Comparison of ENCODE assay signal across 24 cellular contexts in the genomic region with DNA sequence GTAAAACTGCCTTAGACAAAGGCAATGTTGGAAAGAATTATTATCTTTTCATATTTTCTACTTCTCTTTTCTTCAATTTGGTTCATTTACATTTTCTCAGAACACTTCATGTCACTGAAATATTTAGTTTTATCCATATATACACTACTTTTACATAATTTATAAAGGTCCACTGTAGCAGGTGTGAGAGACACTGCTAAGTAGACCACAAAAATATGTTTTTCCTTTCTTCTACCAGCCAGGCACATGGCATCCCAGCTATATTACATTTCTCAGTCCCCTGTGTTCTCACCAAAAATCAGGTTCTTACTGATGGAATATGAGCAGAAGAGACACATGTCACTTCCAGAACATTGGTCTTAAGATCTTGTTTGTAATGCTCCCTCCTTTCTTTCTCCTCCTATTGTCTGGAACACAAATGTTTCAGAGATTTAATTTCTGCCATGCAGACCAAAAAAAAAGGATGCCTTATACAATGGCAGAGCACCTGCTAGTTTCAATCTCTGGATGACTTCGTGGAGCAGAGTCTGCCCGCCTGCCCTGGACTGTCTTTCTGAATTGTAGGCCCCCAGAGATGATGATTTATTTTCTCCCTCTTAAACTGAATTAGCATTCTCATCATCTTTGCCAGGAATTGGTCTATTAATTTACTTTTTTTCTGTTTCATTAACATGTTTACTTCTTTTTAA.
A peak's percentile ranks its signal among the peaks of the same experiment; 100 is the strongest.
DNase-seq lines count a peak whose midpoint lies in the region; ATAC-seq and TF ChIP-seq lines count a peak whose summit lies in the region.
"Had no signal": no experiment of that assay in that cellular context is flagged by ENCODE, and none has a peak within 500 bp of the region (broad histone marks: within the 10 kb centered on the region; RNA-seq: fewer than 3 reads in every experiment).

No MANE protein-coding gene starts in this region.

- H3K4me1 ChIP-seq in OCI-LY7 (ENCODE audit: insufficient read depth, low read length, poor library complexity, severe bottlenecking) (peaks cover 57% of the 10 kb centered on the region), neural progenitor cell (peaks cover 11% of the 10 kb centered on the region), PC-9 (replicated peaks; ENCODE audit: insufficient read depth) (no peaks in the 10 kb centered on the region)

- H3K9me3 ChIP-seq in OCI-LY7 (ENCODE audit: low read length) (0 out of 2 replicates have a peak, but pooled peaks cover 9% of the 10 kb centered on the region), neural progenitor cell (ENCODE audit: low read depth) (no peaks in the 10 kb centered on the region), PC-9 (ENCODE audit: insufficient read depth, low read depth) (no peaks in the 10 kb centered on the region)

- H3K36me3 Mint-ChIP-seq in neural progenitor cell: no peaks in the 10 kb centered on the region
- no peaks in the 10 kb centered on the region for H3K36me3 Mint-ChIP-seq in activated T-helper 2 cell treated with anti-CD3 and anti-CD28 coated beads, Interferon-gamma antibody, Interleukin-2, Interleukin-4, amounts not matched to agents 10 μg/mL and 5 μg/mL and 100 μg/mL, durations not matched to agents 14 hours and 24 hours and 36 hours (ENCODE audit: low read depth)
- H3K36me3 Mint-ChIP-seq: CD8-positive, alpha-beta T cell had no signal

- no peaks in the 10 kb centered on the region for H3K9me2 ChIP-seq in OCI-LY7 (ENCODE audit: insufficient read depth, low read length)
- no peaks in the 10 kb centered on the region for H3K9me2 ChIP-seq in PC-9 (ENCODE audit: insufficient read depth)

- H3K4me3 ChIP-seq in GM06990 (replicated peaks; ENCODE audit: low read depth, low read length) (no peak overlapping the region), OCI-LY7 (ENCODE audit: low read depth, low read length, poor library complexity, severe bottlenecking) (peak overlapping the region; percentile 10), neural progenitor cell (no peak overlapping the region), PC-9 (no peak overlapping the region)
- H3K4me3 ChIP-seq: GM23248 had no signal

- no peak overlapping the region for H3K4me3 Mint-ChIP-seq in neural progenitor cell
- no peak overlapping the region for H3K4me3 Mint-ChIP-seq in activated T-helper 2 cell treated with anti-CD3 and anti-CD28 coated beads, Interferon-gamma antibody, Interleukin-2, Interleukin-4, amounts not matched to agents 10 μg/mL and 5 μg/mL and 100 μg/mL, durations not matched to agents 14 hours and 24 hours and 36 hours (ENCODE audit: low read depth)
- H3K4me3 Mint-ChIP-seq: CD8-positive, alpha-beta T cell; H9; HFFc6; T-helper 17 cell had no signal

- H3K27ac Mint-ChIP-seq in neural progenitor cell: peak overlapping the region; percentile 44
- no peak overlapping the region for H3K27ac Mint-ChIP-seq in activated T-helper 2 cell treated with anti-CD3 and anti-CD28 coated beads, Interferon-gamma antibody, Interleukin-2, Interleukin-4, amounts not matched to agents 10 μg/mL and 5 μg/mL and 100 μg/mL, durations not matched to agents 14 hours and 24 hours and 36 hours
- H3K27ac Mint-ChIP-seq: CD8-positive, alpha-beta T cell; H9; HFFc6; T-helper 17 cell had no signal

- no peak overlapping the region for H2AFZ ChIP-seq in OCI-LY7 (ENCODE audit: low read length)
- H2AFZ ChIP-seq in neural progenitor cell (replicated peaks): no peak overlapping the region
- no peak overlapping the region for H2AFZ ChIP-seq in PC-9
- H2AFZ ChIP-seq: GM23248 had no signal

- H3K79me2 ChIP-seq in OCI-LY7 (ENCODE audit: insufficient read depth, low read depth, low read length) (peaks cover 65% of the 10 kb centered on the region; the same call in 1 of the 2 replicates), neural progenitor cell (ENCODE audit: low read depth) (peaks cover 5% of the 10 kb centered on the region), PC-9 (ENCODE audit: low read depth) (no peaks in the 10 kb centered on the region)

- no TSS peak for BruUV-seq in OCI-LY7 (replicated peaks; lab: Mats Ljungman, UMichigan)
- BruUV-seq in PC-9 (replicated peaks; lab: Mats Ljungman, UMichigan): no TSS peak

- H3K9ac ChIP-seq in neural progenitor cell: no peak overlapping the region
- H3K9ac ChIP-seq: GM23248 had no signal

- H3K27ac ChIP-seq in OCI-LY7 (ENCODE audit: low read depth, low read length, poor library complexity, severe bottlenecking) (peak overlapping the region; percentile 83), neural progenitor cell (no peak overlapping the region), PC-9 (no peak overlapping the region)
- H3K27ac ChIP-seq: GM23248 had no signal

- H3K27me3 Mint-ChIP-seq in neural progenitor cell (ENCODE audit: insufficient read depth, low read depth): no peaks in the 10 kb centered on the region
- no peaks in the 10 kb centered on the region for H3K27me3 Mint-ChIP-seq in activated T-helper 2 cell treated with anti-CD3 and anti-CD28 coated beads, Interferon-gamma antibody, Interleukin-2, Interleukin-4, amounts not matched to agents 10 μg/mL and 5 μg/mL and 100 μg/mL, durations not matched to agents 14 hours and 24 hours and 36 hours (ENCODE audit: low read depth)
- H3K27me3 Mint-ChIP-seq: T-helper 17 cell had no signal

- H3F3A ChIP-seq in neural progenitor cell (ENCODE audit: low read depth) (peaks cover 18% of the 10 kb centered on the region), PC-9 (ENCODE audit: insufficient read depth, low read depth) (no peaks in the 10 kb centered on the region)

- ATAC-seq in GM18517 (IDR thresholded peaks at IDR 0.05; ENCODE audit: unreplicated experiment): no peak
- ATAC-seq: CD8-positive, alpha-beta T cell; Right ventricle myocardium inferior; T-helper 17 cell had no signal

- intact Hi-C loops in OCI-LY7 (cut with micrococcal nuclease; ENCODE audit: unreplicated experiment): loop anchor here (2.0 kb wide), 1 partner anchor 113 kb away; no protein-coding TSS in a partner anchor
- intact Hi-C loops in PC-9 (cut with micrococcal nuclease; ENCODE audit: unreplicated experiment): no loop called here
- intact Hi-C loops in activated T-helper 2 cell treated with anti-CD3 and anti-CD28 coated beads, Interferon-gamma antibody, Interleukin-2, Interleukin-4, amounts not matched to agents 10 μg/mL and 5 μg/mL and 100 μg/mL, durations not matched to agents 14 hours and 24 hours and 36 hours (cut with micrococcal nuclease): loop anchor here (5.0 kb wide), 1 partner anchor 58 kb away; no protein-coding TSS in a partner anchor

- no peaks in the 10 kb centered on the region for H3K27me3 ChIP-seq in GM06990 (replicated peaks; ENCODE audit: control insufficient read depth, insufficient read depth, low read length)
- no peaks in the 10 kb centered on the region for H3K27me3 ChIP-seq in neural progenitor cell
- H3K27me3 ChIP-seq in PC-9 (ENCODE audit: insufficient read depth, low read depth): no peaks in the 10 kb centered on the region

- POLR2A ChIA-PET in OCI-LY7 (lab: Charles Lee) (interaction anchor here (0.6 to 2.0 kb wide), 7 partner anchors 19 to 638 kb away, joined by 3 to 7 read pairs (median 3); no protein-coding TSS in a partner anchor), PC-9 (lab: Charles Lee; ENCODE audit: unreplicated experiment) (no interaction called here)

- H3K36me3 ChIP-seq in GM06990 (ENCODE audit: control insufficient read depth, insufficient read depth, low read length) (no peaks in the 10 kb centered on the region), OCI-LY7 (ENCODE audit: insufficient read depth, low read length) (no peaks in the 10 kb centered on the region; the same call in 1 of the 2 replicates), neural progenitor cell (no peaks in the 10 kb centered on the region), PC-9 (ENCODE audit: low read depth) (no peaks in the 10 kb centered on the region)

- H4K20me1 ChIP-seq in OCI-LY7 (ENCODE audit: insufficient read depth, low read length) (no peaks in the 10 kb centered on the region), neural progenitor cell (ENCODE audit: low read depth) (peaks cover 17% of the 10 kb centered on the region), PC-9 (ENCODE audit: insufficient read depth) (no peaks in the 10 kb centered on the region)

- DNase-seq in GM06990 (ENCODE audit: extremely low read depth, insufficient read length): peak; percentile 11
- DNase-seq in LHCN-M2 (ENCODE audit: low read depth): peak; percentile 70
- DNase-seq in OCI-LY7 (ENCODE audit: low spot score): peak; percentile 72
- DNase-seq in neural progenitor cell (ENCODE audit: low spot score): no peak
- DNase-seq in PC-9: no peak
- no peak for DNase-seq in activated T-helper 2 cell treated with anti-CD3 and anti-CD28 coated beads, Interferon-gamma antibody, Interleukin-2, Interleukin-4, amounts not matched to agents 10 μg/mL and 5 μg/mL and 100 μg/mL, durations not matched to agents 14 hours and 24 hours and 36 hours (ENCODE audit: low spot score)
- DNase-seq: AML-193; C1 segment of cervical spinal cord; CD8-positive, alpha-beta T cell; GM23248; H9; HFFc6; KBM-7; NCI-H1417 treated with DMSO at 0.1 percent for 48 hours; NCI-H187; NCI-H2107; NCI-H226; NCI-H510A treated with DMSO at 0.1 percent for 48 hours; NCI-H748 treated with DMSO at 0.1 percent for 48 hours; OCI-M1; SW 1271; T-helper 17 cell had no signal

- H3K4me2 ChIP-seq in OCI-LY7 (ENCODE audit: low read length) (peak overlapping the region; percentile 60), neural progenitor cell (no peak overlapping the region), PC-9 (no peak overlapping the region)

- CTCF ChIA-PET in OCI-LY7 (lab: Charles Lee; ENCODE audit: unreplicated experiment): no interaction called here
- CTCF ChIA-PET in PC-9 (lab: Charles Lee): no interaction called here

- H3K4me1 Mint-ChIP-seq in neural progenitor cell: peaks cover 5% of the 10 kb centered on the region
- H3K4me1 Mint-ChIP-seq in activated T-helper 2 cell treated with anti-CD3 and anti-CD28 coated beads, Interferon-gamma antibody, Interleukin-2, Interleukin-4, amounts not matched to agents 10 μg/mL and 5 μg/mL and 100 μg/mL, durations not matched to agents 14 hours and 24 hours and 36 hours (ENCODE audit: low read depth): peaks cover 10% of the 10 kb centered on the region

- TF ChIP-seq CTCF in GM06990 (IDR thresholded peaks at IDR 0.05; ENCODE audit: insufficient read depth, low read length, poor library complexity, severe bottlenecking) (no peak), OCI-LY7 (conservative IDR thresholded peaks at IDR 0.05; ENCODE audit: low read length) (no peak), neural progenitor cell (IDR thresholded peaks at IDR 0.05) (no peak), PC-9 (conservative IDR thresholded peaks at IDR 0.05) (no peak)

- no peaks in the 10 kb centered on the region for H3K9me3 Mint-ChIP-seq in neural progenitor cell
- no peaks in the 10 kb centered on the region for H3K9me3 Mint-ChIP-seq in activated T-helper 2 cell treated with anti-CD3 and anti-CD28 coated beads, Interferon-gamma antibody, Interleukin-2, Interleukin-4, amounts not matched to agents 10 μg/mL and 5 μg/mL and 100 μg/mL, durations not matched to agents 14 hours and 24 hours and 36 hours
- H3K9me3 Mint-ChIP-seq: CD8-positive, alpha-beta T cell; H9; HFFc6 had no signal

Comparison
In these comparisons a context has a peak if more than half of its experiments do, and no peak if none do; other contexts are left out.
1. DNase-seq: peak in GM06990 (single experiment), LHCN-M2 (single experiment) and OCI-LY7 (single experiment); none in neural progenitor cell (single experiment), PC-9 (0 of 2) and activated T-helper 2 cell treated with anti-CD3 and anti-CD28 coated beads, Interferon-gamma antibody, Interleukin-2, Interleukin-4, amounts not matched to agents 10 μg/mL and 5 μg/mL and 100 μg/mL, durations not matched to agents 14 hours and 24 hours and 36 hours (single experiment).